ENCODE assay signal across 22 cellular contexts in the genomic region with DNA sequence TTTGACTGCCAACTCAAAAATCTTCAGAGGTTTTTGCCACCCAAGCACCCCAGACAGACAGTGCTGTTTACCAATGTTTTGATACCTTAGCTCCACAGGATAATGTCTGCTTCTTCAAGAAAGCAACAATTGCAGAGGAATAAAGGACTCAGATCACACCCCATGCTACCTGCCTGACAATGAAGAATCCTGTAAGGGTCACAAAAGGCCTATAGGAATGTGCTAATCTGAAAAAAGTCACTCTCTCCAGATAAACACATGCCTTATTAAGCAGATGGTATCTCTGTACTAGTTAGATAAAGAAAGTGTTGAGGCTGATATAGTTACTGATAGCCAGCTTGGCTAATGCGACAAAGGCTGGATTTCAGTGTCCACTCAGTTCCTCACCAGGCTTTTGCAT.
DNase-seq lines count a peak whose midpoint lies in the region; ATAC-seq, FAIRE-seq and TF ChIP-seq lines count a peak whose summit lies in the region.
"Had no signal": no experiment of that assay in that cellular context is flagged by ENCODE, and none has a peak within 500 bp of the region (broad histone marks: within the 10 kb centered on the region; RNA-seq: fewer than 3 reads in every experiment).

No MANE protein-coding gene starts in this region.

- H3K9me3 Mint-ChIP-seq in GM23338 = peaks cover 31% of the 10 kb centered on the region
- peaks cover 2 to 28% (median 10%) of the 10 kb centered on the region in 9 donors for H3K9me3 Mint-ChIP-seq in naive thymus-derived CD8-positive, alpha-beta T cell

- POLR2A ChIA-PET in H1 (lab: Charles Lee; ENCODE audit: partially characterized antibody) = no interaction called here
- POLR2A ChIA-PET in naive thymus-derived CD8-positive, alpha-beta T cell (lab: Charles Lee) = no interaction called here

- H3K36me3 ChIP-seq in GM23338 (ENCODE audit: insufficient read depth) (peaks cover 9% of the 10 kb centered on the region; the same call in 1 of the 2 replicates), H1 (ENCODE audit: control insufficient read depth in 2 of 4, insufficient read depth in 4 of 4, low read length in 3 of 4) (no peaks in the 10 kb centered on the region), iPS-20b (ENCODE audit: insufficient read depth, low read depth, low read length) (no peaks in the 10 kb centered on the region), neuronal stem cell (replicated peaks in 1 of 2; ENCODE audit: control insufficient read depth in 2 of 2, insufficient read depth in 2 of 2, low read length in 2 of 2) (no peaks in the 10 kb centered on the region)
- H3K36me3 ChIP-seq: BLaER1 had no signal

- peaks cover 7% of the 10 kb centered on the region for H3K9me2 ChIP-seq in GM23338 (ENCODE audit: insufficient read depth)

- TF ChIP-seq CTCF in GM23338 (conservative IDR thresholded peaks at IDR 0.05; ENCODE audit: low read depth in 2 of 2) (no peak), H1 (IDR thresholded peaks at IDR 0.05; ENCODE audit: control extremely low read depth in 1 of 3, insufficient read depth in 1 of 3, low read depth in 1 of 3, low read length in 3 of 3) (no peak)

- H2BK5ac ChIP-seq in H1 (ENCODE audit: low read depth, low read length) (no peak overlapping the region), neuronal stem cell (ENCODE audit: low read length) (no peak overlapping the region)

- no peaks in the 10 kb centered on the region; the same call in 1 of the 2 replicates for H3K23me2 ChIP-seq in H1 (ENCODE audit: low read depth, low read length)

- no peak for TF ChIP-seq POLR2A in H1 (IDR thresholded peaks at IDR 0.05; ENCODE audit: control extremely low read depth in 1 of 2, low read depth in 2 of 2, low read length in 2 of 2)

- H3K9ac ChIP-seq in H1 (replicated peaks in 1 of 4; ENCODE audit: extremely low read depth in 1 of 4, low read depth in 3 of 4, low read length in 3 of 4) (no peak overlapping the region), iPS-20b (ENCODE audit: low read depth, low read length) (no peak overlapping the region), neuronal stem cell (ENCODE audit: low read depth, low read length, poor library complexity) (no peak overlapping the region)
- H3K9ac ChIP-seq: BLaER1, GM23248 had no signal

- H4K20me1 ChIP-seq in GM23338 (replicated peaks; ENCODE audit: insufficient read depth) (no peaks in the 10 kb centered on the region), H1 (replicated peaks in 1 of 2; ENCODE audit: control insufficient read depth in 1 of 2, insufficient read depth in 2 of 2, low read length in 2 of 2) (no peaks in the 10 kb centered on the region)
- H4K20me1 ChIP-seq: BLaER1 had no signal

- no peak overlapping the region for H4K8ac ChIP-seq in H1 (ENCODE audit: extremely low read depth, insufficient read depth, low read length)
- H4K8ac ChIP-seq in neuronal stem cell (ENCODE audit: low read depth, low read length) = no peak overlapping the region

- no peak overlapping the region for H3K23ac ChIP-seq in H1 (ENCODE audit: insufficient read length)
- H3K23ac ChIP-seq in neuronal stem cell (ENCODE audit: low read depth, low read length, poor library complexity) = no peak overlapping the region

- H3K4ac ChIP-seq in H1 (replicated peaks; ENCODE audit: insufficient read length, low read depth, low read length) = no peak overlapping the region
- no peak overlapping the region for H3K4ac ChIP-seq in neuronal stem cell (ENCODE audit: low read length)

- DNase-seq in GM23338 (ENCODE audit: low spot score) (peak; percentile 26), H1 (ENCODE audit: low read depth in 1 of 2, low spot score in 2 of 2) (no peak), neuronal stem cell (ENCODE audit: low spot score) (peak; percentile 1), NCI-H2107 (lab: John Stamatoyannopoulos, UW) (no peak)
- no peak for DNase-seq in naive thymus-derived CD8-positive, alpha-beta T cell
- DNase-seq: AML-193; CD4-positive, alpha-beta memory T cell; DMS153; DMS79; GDM1; GM23248; H9; IMR-90 had no signal

- no peak overlapping the region for H3K14ac ChIP-seq in H1 (ENCODE audit: insufficient read length)
- H3K14ac ChIP-seq in neuronal stem cell (ENCODE audit: low read length) = no peak overlapping the region

- H2AFZ ChIP-seq in GM23338 = peak overlapping the region; percentile 45; the same call in 1 of the 2 replicates
- no peak overlapping the region for H2AFZ ChIP-seq in H1 (ENCODE audit: low read length)
- no peak overlapping the region for H2AFZ ChIP-seq in neuronal stem cell (ENCODE audit: low read length)
- H2AFZ ChIP-seq: GM23248 had no signal

- H2BK120ac ChIP-seq in H1 (replicated peaks; ENCODE audit: low read depth, low read length) (no peak overlapping the region), neuronal stem cell (ENCODE audit: low read depth, low read length) (no peak overlapping the region)

- H3K79me2 ChIP-seq in GM23338 (replicated peaks; ENCODE audit: insufficient read depth) (no peaks in the 10 kb centered on the region), H1 (ENCODE audit: control insufficient read depth in 1 of 2, insufficient read depth in 2 of 2, low read length in 2 of 2) (no peaks in the 10 kb centered on the region)

- H2BK12ac ChIP-seq in H1 (ENCODE audit: low read depth, low read length) (no peak overlapping the region; the same call in 1 of the 2 replicates), neuronal stem cell (ENCODE audit: low read length) (no peak overlapping the region)

- FAIRE-seq in H1 (lab: Jason Lieb, UNC) = peak; percentile 39
- FAIRE-seq: A549, GM12892, GM18507, K562 had no signal

- H3K27me3 ChIP-seq in GM23338 (ENCODE audit: insufficient read depth) = no peaks in the 10 kb centered on the region
- peaks cover 0 to 3% (median 0%) of the 10 kb centered on the region in 4 experiments; a peak in 1 of 7 replicates for H3K27me3 ChIP-seq in H1 (replicated peaks in 1 of 4; ENCODE audit: control insufficient read depth in 3 of 4, extremely low read depth in 1 of 4, insufficient read depth in 3 of 4, low read length in 3 of 4)
- H3K27me3 ChIP-seq in iPS-20b (ENCODE audit: insufficient read depth, low read length) = no peaks in the 10 kb centered on the region
- H3K27me3 ChIP-seq in neuronal stem cell (ENCODE audit: control insufficient read depth in 3 of 3, insufficient read depth in 3 of 3, low read depth in 1 of 3, low read length in 3 of 3) = no peaks in the 10 kb centered on the region
- H3K27me3 ChIP-seq: BLaER1 had no signal

- H3K27me3 Mint-ChIP-seq in GM23338 (ENCODE audit: insufficient read depth, low read depth, poor library complexity) = no peaks in the 10 kb centered on the region
- H3K27me3 Mint-ChIP-seq in naive thymus-derived CD8-positive, alpha-beta T cell = no peaks in the 10 kb centered on the region
- H3K27me3 Mint-ChIP-seq: CD4-positive, alpha-beta memory T cell had no signal

- H4K91ac ChIP-seq in H1 (replicated peaks; ENCODE audit: insufficient read length, low read length) (no peak overlapping the region), neuronal stem cell (ENCODE audit: low read depth, low read length, poor library complexity) (no peak overlapping the region)

- no peak overlapping the region for H4K5ac ChIP-seq in H1 (ENCODE audit: insufficient read length, low read depth, low read length)

- H3K18ac ChIP-seq in H1 (ENCODE audit: extremely low read depth, low read length) = no peak overlapping the region
- H3K18ac ChIP-seq in neuronal stem cell (ENCODE audit: low read length) = no peak overlapping the region

- 96% methylated on average over 1 of the region's 1 CpG; no CpG with 5 or more reads in 1 of the 2 experiments for WGBS in H1 (ENCODE audit: extremely low coverage in 1 of 2, insufficient coverage in 1 of 2, insufficient read length in 1 of 2, insufficient replicate concordance in 2 of 2, low coverage in 1 of 2, low lambda C conversion rate in 2 of 2, missing lambda C conversion rate in 1 of 2), 2 experiments
- WGBS in neuronal stem cell (ENCODE audit: extremely low coverage in 2 of 2, insufficient read length in 2 of 2, insufficient replicate concordance in 1 of 2), 2 donors = no CpG with 5 or more reads among the region's 1 CpG

- H3K4me2 ChIP-seq in GM23338 (no peak overlapping the region), H1 (ENCODE audit: insufficient read depth in 1 of 2, low read depth in 2 of 2, low read length in 2 of 2) (peak overlapping the region in 1 of 2 experiments; percentile 11; a peak in 1 of 4 replicates), neuronal stem cell (ENCODE audit: insufficient read depth, low read length, poor library complexity, severe bottlenecking) (no peak overlapping the region)
- H3K4me2 ChIP-seq: A549, BLaER1 had no signal

- H3K4me1 ChIP-seq in GM23338 (ENCODE audit: insufficient read depth) = no peaks in the 10 kb centered on the region
- peaks cover 0 to 4% (median 1%) of the 10 kb centered on the region in 4 experiments; a peak in 2 of 7 replicates for H3K4me1 ChIP-seq in H1 (replicated peaks in 1 of 4; ENCODE audit: control insufficient read depth in 3 of 4, insufficient read depth in 4 of 4, low read length in 3 of 4)
- peaks cover 5% of the 10 kb centered on the region; the same call in 1 of the 2 replicates for H3K4me1 ChIP-seq in iPS-20b (ENCODE audit: insufficient read depth, low read length)
- H3K4me1 ChIP-seq in neuronal stem cell (ENCODE audit: control insufficient read depth in 2 of 2, insufficient read depth in 1 of 2, low read depth in 1 of 2, low read length in 2 of 2) = no peaks in the 10 kb centered on the region
- H3K4me1 ChIP-seq: A549, BLaER1 had no signal

- TF ChIP-seq RAD21 in H1 (IDR thresholded peaks at IDR 0.05 in 1 of 2, conservative IDR thresholded peaks at IDR 0.05 in 1 of 2; ENCODE audit: low read depth in 2 of 2, low read length in 2 of 2) = no peak

- H2AK5ac ChIP-seq in H1 (ENCODE audit: low read depth, low read length) (no peak overlapping the region), neuronal stem cell (ENCODE audit: low read depth, low read length) (no peak overlapping the region)

- H2BK15ac ChIP-seq in H1 (ENCODE audit: low read length) (no peak overlapping the region), neuronal stem cell (ENCODE audit: low read length) (no peak overlapping the region)

- H3K4me3 ChIP-seq in GM23338 (no peak overlapping the region), H1 (ENCODE audit: extremely low read depth in 1 of 4, insufficient read depth in 2 of 4, low read depth in 3 of 4, low read length in 4 of 4) (no peak overlapping the region), iPS-20b (ENCODE audit: low read length) (0 out of 2 replicates have a peak overlapping the region, but pooled peaks have one; percentile 13), neuronal stem cell (ENCODE audit: low read length in 2 of 2) (no peak overlapping the region)
- H3K4me3 ChIP-seq: A549, BLaER1, GM23248, K562 had no signal

- peaks cover 23% of the 10 kb centered on the region; the same call in 2 of the 3 replicates for H3K36me3 Mint-ChIP-seq in GM23338 (ENCODE audit: low read depth)
- H3K36me3 Mint-ChIP-seq in naive thymus-derived CD8-positive, alpha-beta T cell = no peaks in the 10 kb centered on the region
- H3K36me3 Mint-ChIP-seq: CD14-positive monocyte; CD4-positive, alpha-beta memory T cell had no signal

- no peak overlapping the region for H2BK20ac ChIP-seq in H1 (ENCODE audit: low read length)

- H3F3A ChIP-seq in GM23338 (replicated peaks; ENCODE audit: low read depth) = no peaks in the 10 kb centered on the region

- CTCF ChIA-PET in H1 (lab: Charles Lee; ENCODE audit: partially characterized antibody) = interaction anchor here (1.0 to 1.3 kb wide), 4 partner anchors 9 to 37 kb away, joined by 3 to 6 read pairs (median 4); no protein-coding TSS in a partner anchor

- no peak for TF ChIP-seq EP300 in H1 (IDR thresholded peaks at IDR 0.05; ENCODE audit: borderline replicate concordance in 1 of 2, low read depth in 2 of 2, low read length in 2 of 2)

- peaks cover 4% of the 10 kb centered on the region; the same call in 1 of the 3 replicates for H3K4me1 Mint-ChIP-seq in GM23338
- no peaks in the 10 kb centered on the region for H3K4me1 Mint-ChIP-seq in naive thymus-derived CD8-positive, alpha-beta T cell
- H3K4me1 Mint-ChIP-seq: CD14-positive monocyte; CD4-positive, alpha-beta memory T cell had no signal

- H3K9me3 ChIP-seq in H1 (ENCODE audit: insufficient read depth in 2 of 2, low read depth in 1 of 2, low read length in 1 of 2) = peaks cover 4 to 7% of the 10 kb centered on the region in 2 experiments; a peak in 2 of 4 replicates
- H3K9me3 ChIP-seq in iPS-20b (ENCODE audit: insufficient read depth, low read depth, low read length) = peaks cover 20% of the 10 kb centered on the region
- peaks cover 0 to 3% of the 10 kb centered on the region in 2 donors for H3K9me3 ChIP-seq in neuronal stem cell (replicated peaks in 1 of 2; ENCODE audit: control insufficient read depth in 2 of 2, insufficient read depth in 1 of 2, low read depth in 1 of 2, low read length in 2 of 2)

- ATAC-seq in GM23338 (peak; percentile 66), HG03439 (IDR thresholded peaks at IDR 0.05; ENCODE audit: unreplicated experiment) (no peak)
- ATAC-seq in naive thymus-derived CD8-positive, alpha-beta T cell = no peak
- ATAC-seq: A549, K562 had no signal

- H3K79me1 ChIP-seq in H1 (ENCODE audit: low read depth, low read length) = no peaks in the 10 kb centered on the region
- H3K79me1 ChIP-seq in neuronal stem cell (ENCODE audit: low read depth, low read length) = peaks cover 3% of the 10 kb centered on the region

- H3K27ac Mint-ChIP-seq in GM23338 = no peak overlapping the region
- H3K27ac Mint-ChIP-seq in naive thymus-derived CD8-positive, alpha-beta T cell = no peak overlapping the region
- H3K27ac Mint-ChIP-seq: CD14-positive monocyte; CD4-positive, alpha-beta memory T cell had no signal

- H3K27ac ChIP-seq in GM23338 (ENCODE audit: low read depth) (no peak overlapping the region), H1 (ENCODE audit: low read depth, low read length) (no peak overlapping the region), iPS-20b (ENCODE audit: low read length) (no peak overlapping the region), neuronal stem cell (replicated peaks; ENCODE audit: low read length) (no peak overlapping the region)
- H3K27ac ChIP-seq: 22Rv1, A549, BLaER1, GM23248 had no signal

- no peak overlapping the region for H3K4me3 Mint-ChIP-seq in GM23338
- H3K4me3 Mint-ChIP-seq in naive thymus-derived CD8-positive, alpha-beta T cell = no peak overlapping the region
- H3K4me3 Mint-ChIP-seq: CD14-positive monocyte; CD4-positive, alpha-beta memory T cell; H9 had no signal

- no peak overlapping the region for H3K56ac ChIP-seq in H1 (replicated peaks; ENCODE audit: insufficient read length, low read depth, low read length)

Comparison
In these comparisons a context has a peak if more than half of its experiments do, and no peak if none do; other contexts are left out.
1. DNase-seq: peak in GM23338 (single experiment) and neuronal stem cell (single experiment); none in H1 (0 of 2), NCI-H2107 (single experiment) and naive thymus-derived CD8-positive, alpha-beta T cell (0 of 10).